8 cellular contexts compared by ENCODE assay signal in genomic region chr7:73623798-73624668, GRCh38. TPM values are rescaled to one million over a fixed set of nuclear protein-coding genes. Genes with fewer than 3 reads are reported as not detected.
DNase-seq lines count a peak whose midpoint lies in the region; ATAC-seq and TF ChIP-seq lines count a peak whose summit lies in the region.

Gene MLXIPL, minus strand, starts transcription at chr7:73624522. Its CDS starts 30 bp downstream, at chr7:73624492.

- no peak within 1 kb of the TSS for H3K4me3 Mint-ChIP-seq in activated CD4-positive, alpha-beta T cell treated with anti-CD3 and anti-CD28 coated beads, Interleukin-2, amount 10 ng/mL, durations not matched to agents 7 days and 5 days

- H3K4me1 Mint-ChIP-seq in activated CD4-positive, alpha-beta T cell treated with anti-CD3 and anti-CD28 coated beads, Interleukin-2, amount 10 ng/mL, durations not matched to agents 7 days and 5 days = peaks cover 5% of the 10 kb centered on the region

- H3K36me3 Mint-ChIP-seq in activated CD4-positive, alpha-beta T cell treated with anti-CD3 and anti-CD28 coated beads, Interleukin-2, amount 10 ng/mL, durations not matched to agents 7 days and 5 days (ENCODE audit: low read depth) = no peaks in the 10 kb centered on the region

- ATAC-seq in GM21423 (IDR thresholded peaks at IDR 0.05; ENCODE audit: unreplicated experiment) (no peak), GM21367 (IDR thresholded peaks at IDR 0.05; ENCODE audit: unreplicated experiment) (no peak)

- DNase-seq in DMS53 treated with DMSO at 0.1 percent for 48 hours (lab: John Stamatoyannopoulos, UW; ENCODE audit: unreplicated experiment) (peak; percentile 89), NCI-H187 (lab: John Stamatoyannopoulos, UW) (peak; percentile 88 to 90), coronary artery (ENCODE audit: low spot score) (no peak), left kidney (ENCODE audit: low read depth, low spot score) (peak; percentile 94)
- peak; percentile 62 for DNase-seq in activated CD4-positive, alpha-beta T cell treated with anti-CD3 and anti-CD28 coated beads, Interleukin-2, amount 10 ng/mL, durations not matched to agents 7 days and 5 days
- DNase-seq in stimulated activated CD4-positive, alpha-beta T cell treated with anti-CD3 and anti-CD28 coated beads, Interleukin-15, amount 100 ng/mL, for 48 hours (ENCODE audit: low read depth in 2 of 2) = peak; percentile 44 to 72

- peak within 1 kb of the TSS in 1 of 2 donors; percentile 3 for H3K27ac ChIP-seq in coronary artery

- H3K9me3 Mint-ChIP-seq in activated CD4-positive, alpha-beta T cell treated with anti-CD3 and anti-CD28 coated beads, Interleukin-2, amount 10 ng/mL, durations not matched to agents 7 days and 5 days = no peaks in the 10 kb centered on the region

- H3K4me3 ChIP-seq in coronary artery = peak within 1 kb of the TSS; percentile 63

- TF ChIP-seq CTCF in coronary artery (IDR thresholded peaks at IDR 0.05) = no peak

- CTCF ChIA-PET in activated CD4-positive, alpha-beta T cell treated with anti-CD3 and anti-CD28 coated beads, Interleukin-2, amount 10 ng/mL, durations not matched to agents 7 days and 5 days (lab: Charles Lee) = interaction anchor here (3.3 kb wide), 1 partner anchor 17 kb away, joined by 14 read pairs; no protein-coding TSS in a partner anchor

- H3K27me3 Mint-ChIP-seq in activated CD4-positive, alpha-beta T cell treated with anti-CD3 and anti-CD28 coated beads, Interleukin-2, amount 10 ng/mL, durations not matched to agents 7 days and 5 days = peaks cover 57% of the 10 kb centered on the region

- H3K27ac Mint-ChIP-seq in activated CD4-positive, alpha-beta T cell treated with anti-CD3 and anti-CD28 coated beads, Interleukin-2, amount 10 ng/mL, durations not matched to agents 7 days and 5 days = no peak within 1 kb of the TSS

- POLR2A ChIA-PET in activated CD4-positive, alpha-beta T cell treated with anti-CD3 and anti-CD28 coated beads, Interleukin-2, amount 10 ng/mL, durations not matched to agents 7 days and 5 days (lab: Charles Lee) = no interaction called here

RNA-seq across cellular contexts. Expression of gene MLXIPL, which starts in this region (rescaled TPM):
- total RNA-seq in activated CD4-positive, alpha-beta T cell treated with anti-CD3 and anti-CD28 coated beads, Interleukin-2, amount 10 ng/mL, durations not matched to agents 7 days and 5 days = not detected

Comparison
In these comparisons a context has a peak if more than half of its experiments do, and no peak if none do; other contexts are left out.
1. Peak in DNase-seq in activated CD4-positive, alpha-beta T cell treated with anti-CD3 and anti-CD28 coated beads, Interleukin-2, amount 10 ng/mL, durations not matched to agents 7 days and 5 days; RNA of the gene not detected or under 1 TPM.